1 cellular context compared by ENCODE assay signal in the genomic region with DNA sequence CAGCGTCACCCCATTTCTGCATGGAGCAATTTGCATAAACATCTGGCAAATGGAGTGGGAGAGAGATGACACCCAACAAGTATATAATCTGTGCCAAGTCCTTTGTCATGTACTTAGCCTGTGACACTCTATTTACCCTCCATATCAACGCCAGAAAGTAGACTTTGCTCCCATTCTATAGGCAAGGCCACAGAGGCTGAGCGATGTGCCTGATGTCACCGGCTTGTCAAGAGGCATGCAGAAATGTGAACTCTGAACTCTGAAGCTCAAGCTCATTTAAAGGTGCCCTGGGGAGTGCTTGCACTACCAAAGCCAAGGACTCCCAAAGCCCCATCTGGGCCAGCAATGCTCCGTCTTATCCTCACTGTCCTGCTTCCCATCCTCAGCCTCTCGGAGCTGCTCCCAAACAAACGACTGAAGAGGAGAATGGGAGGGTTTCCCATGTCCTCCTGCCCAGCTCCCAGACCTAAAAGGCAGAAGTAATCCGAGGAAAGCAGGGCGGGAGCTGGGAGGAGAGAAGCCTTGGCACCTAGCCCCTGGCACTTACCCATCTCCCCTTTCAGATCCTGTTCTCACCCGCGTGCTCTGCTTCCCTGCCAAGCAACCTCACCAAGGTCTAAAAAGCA.
A peak's percentile ranks its signal among the peaks of the same experiment; 100 is the strongest.
TF ChIP-seq lines count a peak whose summit lies in the region.

No MANE protein-coding gene starts in this region.

TF ChIP-seq in HepG2, 621 proteins besides CTCF, POLR2A, EP300 and RAD21 (continued from another document and continues in another):
- TF ChIP-seq, protein P1, sequence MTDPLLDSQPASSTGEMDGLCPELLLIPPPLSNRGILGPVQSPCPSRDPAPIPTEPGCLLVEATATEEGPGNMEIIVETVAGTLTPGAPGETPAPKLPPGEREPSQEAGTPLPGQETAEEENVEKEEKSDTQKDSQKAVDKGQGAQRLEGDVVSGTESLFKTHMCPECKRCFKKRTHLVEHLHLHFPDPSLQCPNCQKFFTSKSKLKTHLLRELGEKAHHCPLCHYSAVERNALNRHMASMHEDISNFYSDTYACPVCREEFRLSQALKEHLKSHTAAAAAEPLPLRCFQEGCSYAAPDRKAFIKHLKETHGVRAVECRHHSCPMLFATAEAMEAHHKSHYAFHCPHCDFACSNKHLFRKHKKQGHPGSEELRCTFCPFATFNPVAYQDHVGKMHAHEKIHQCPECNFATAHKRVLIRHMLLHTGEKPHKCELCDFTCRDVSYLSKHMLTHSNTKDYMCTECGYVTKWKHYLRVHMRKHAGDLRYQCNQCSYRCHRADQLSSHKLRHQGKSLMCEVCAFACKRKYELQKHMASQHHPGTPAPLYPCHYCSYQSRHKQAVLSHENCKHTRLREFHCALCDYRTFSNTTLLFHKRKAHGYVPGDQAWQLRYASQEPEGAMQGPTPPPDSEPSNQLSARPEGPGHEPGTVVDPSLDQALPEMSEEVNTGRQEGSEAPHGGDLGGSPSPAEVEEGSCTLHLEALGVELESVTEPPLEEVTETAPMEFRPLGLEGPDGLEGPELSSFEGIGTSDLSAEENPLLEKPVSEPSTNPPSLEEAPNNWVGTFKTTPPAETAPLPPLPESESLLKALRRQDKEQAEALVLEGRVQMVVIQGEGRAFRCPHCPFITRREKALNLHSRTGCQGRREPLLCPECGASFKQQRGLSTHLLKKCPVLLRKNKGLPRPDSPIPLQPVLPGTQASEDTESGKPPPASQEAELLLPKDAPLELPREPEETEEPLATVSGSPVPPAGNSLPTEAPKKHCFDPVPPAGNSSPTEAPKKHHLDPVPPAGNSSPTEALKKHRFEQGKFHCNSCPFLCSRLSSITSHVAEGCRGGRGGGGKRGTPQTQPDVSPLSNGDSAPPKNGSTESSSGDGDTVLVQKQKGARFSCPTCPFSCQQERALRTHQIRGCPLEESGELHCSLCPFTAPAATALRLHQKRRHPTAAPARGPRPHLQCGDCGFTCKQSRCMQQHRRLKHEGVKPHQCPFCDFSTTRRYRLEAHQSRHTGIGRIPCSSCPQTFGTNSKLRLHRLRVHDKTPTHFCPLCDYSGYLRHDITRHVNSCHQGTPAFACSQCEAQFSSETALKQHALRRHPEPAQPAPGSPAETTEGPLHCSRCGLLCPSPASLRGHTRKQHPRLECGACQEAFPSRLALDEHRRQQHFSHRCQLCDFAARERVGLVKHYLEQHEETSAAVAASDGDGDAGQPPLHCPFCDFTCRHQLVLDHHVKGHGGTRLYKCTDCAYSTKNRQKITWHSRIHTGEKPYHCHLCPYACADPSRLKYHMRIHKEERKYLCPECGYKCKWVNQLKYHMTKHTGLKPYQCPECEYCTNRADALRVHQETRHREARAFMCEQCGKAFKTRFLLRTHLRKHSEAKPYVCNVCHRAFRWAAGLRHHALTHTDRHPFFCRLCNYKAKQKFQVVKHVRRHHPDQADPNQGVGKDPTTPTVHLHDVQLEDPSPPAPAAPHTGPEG (CRISPR knock-in tag; IDR thresholded peaks at IDR 0.05), result no peak
- no peak for TF ChIP-seq NFE2 (CRISPR knock-in tag; IDR thresholded peaks at IDR 0.05)
- TF ChIP-seq ZNF564 (CRISPR knock-in tag; IDR thresholded peaks at IDR 0.05), result no peak
- no peak for TF ChIP-seq SIN3B (IDR thresholded peaks at IDR 0.05; ENCODE audit: low read length)
- 0 out of 2 replicates have a peak, but pooled peaks have one; percentile 22 for TF ChIP-seq RBFOX2 (IDR thresholded peaks at IDR 0.05; ENCODE audit: low read depth, low read length)
- no peak for TF ChIP-seq ISX (CRISPR knock-in tag; conservative IDR thresholded peaks at IDR 0.05)
- no peak for TF ChIP-seq PAX8 (CRISPR knock-in tag; IDR thresholded peaks at IDR 0.05; ENCODE audit: borderline replicate concordance)
- TF ChIP-seq ZNF749 (CRISPR knock-in tag; IDR thresholded peaks at IDR 0.05; ENCODE audit: borderline replicate concordance), result no peak
- peak; percentile 51; the same call in 1 of the 2 replicates for TF ChIP-seq MTA1 (CRISPR knock-in tag; IDR thresholded peaks at IDR 0.05; ENCODE audit: borderline replicate concordance)
- TF ChIP-seq ZNF124 (CRISPR knock-in tag; IDR thresholded peaks at IDR 0.05), result no peak; the same call in 1 of the 2 replicates
- TF ChIP-seq, protein P2, sequence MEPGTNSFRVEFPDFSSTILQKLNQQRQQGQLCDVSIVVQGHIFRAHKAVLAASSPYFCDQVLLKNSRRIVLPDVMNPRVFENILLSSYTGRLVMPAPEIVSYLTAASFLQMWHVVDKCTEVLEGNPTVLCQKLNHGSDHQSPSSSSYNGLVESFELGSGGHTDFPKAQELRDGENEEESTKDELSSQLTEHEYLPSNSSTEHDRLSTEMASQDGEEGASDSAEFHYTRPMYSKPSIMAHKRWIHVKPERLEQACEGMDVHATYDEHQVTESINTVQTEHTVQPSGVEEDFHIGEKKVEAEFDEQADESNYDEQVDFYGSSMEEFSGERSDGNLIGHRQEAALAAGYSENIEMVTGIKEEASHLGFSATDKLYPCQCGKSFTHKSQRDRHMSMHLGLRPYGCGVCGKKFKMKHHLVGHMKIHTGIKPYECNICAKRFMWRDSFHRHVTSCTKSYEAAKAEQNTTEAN (CRISPR knock-in tag; conservative IDR thresholded peaks at IDR 0.05), result peak; percentile 81
- no peak for TF ChIP-seq PCBP2 (optimal IDR thresholded peaks at IDR 0.05; ENCODE audit: low read depth, low read length, poor library complexity, severe bottlenecking)
- TF ChIP-seq, protein P3, sequence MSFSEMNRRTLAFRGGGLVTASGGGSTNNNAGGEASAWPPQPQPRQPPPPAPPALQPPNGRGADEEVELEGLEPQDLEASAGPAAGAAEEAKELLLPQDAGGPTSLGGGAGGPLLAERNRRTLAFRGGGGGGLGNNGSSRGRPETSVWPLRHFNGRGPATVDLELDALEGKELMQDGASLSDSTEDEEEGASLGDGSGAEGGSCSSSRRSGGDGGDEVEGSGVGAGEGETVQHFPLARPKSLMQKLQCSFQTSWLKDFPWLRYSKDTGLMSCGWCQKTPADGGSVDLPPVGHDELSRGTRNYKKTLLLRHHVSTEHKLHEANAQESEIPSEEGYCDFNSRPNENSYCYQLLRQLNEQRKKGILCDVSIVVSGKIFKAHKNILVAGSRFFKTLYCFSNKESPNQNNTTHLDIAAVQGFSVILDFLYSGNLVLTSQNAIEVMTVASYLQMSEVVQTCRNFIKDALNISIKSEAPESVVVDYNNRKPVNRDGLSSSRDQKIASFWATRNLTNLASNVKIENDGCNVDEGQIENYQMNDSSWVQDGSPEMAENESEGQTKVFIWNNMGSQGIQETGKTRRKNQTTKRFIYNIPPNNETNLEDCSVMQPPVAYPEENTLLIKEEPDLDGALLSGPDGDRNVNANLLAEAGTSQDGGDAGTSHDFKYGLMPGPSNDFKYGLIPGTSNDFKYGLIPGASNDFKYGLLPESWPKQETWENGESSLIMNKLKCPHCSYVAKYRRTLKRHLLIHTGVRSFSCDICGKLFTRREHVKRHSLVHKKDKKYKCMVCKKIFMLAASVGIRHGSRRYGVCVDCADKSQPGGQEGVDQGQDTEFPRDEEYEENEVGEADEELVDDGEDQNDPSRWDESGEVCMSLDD (CRISPR knock-in tag; IDR thresholded peaks at IDR 0.05; ENCODE audit: borderline replicate concordance), result no peak
- peak; percentile 85 for TF ChIP-seq IRF2 (CRISPR knock-in tag; IDR thresholded peaks at IDR 0.05)
- TF ChIP-seq ZNF776 (CRISPR knock-in tag; IDR thresholded peaks at IDR 0.05), result no peak
- TF ChIP-seq NR3C1 (CRISPR knock-in tag; IDR thresholded peaks at IDR 0.05), result no peak
- no peak for TF ChIP-seq HNRNPK (IDR thresholded peaks at IDR 0.05; ENCODE audit: low read depth, low read length, poor library complexity, severe bottlenecking)
- TF ChIP-seq ZNF160 (CRISPR knock-in tag; IDR thresholded peaks at IDR 0.05), result 0 out of 2 replicates have a peak, but pooled peaks have one; percentile 42
- TF ChIP-seq FLYWCH1 (CRISPR knock-in tag; IDR thresholded peaks at IDR 0.05), result no peak
- TF ChIP-seq ZNF260 (CRISPR knock-in tag; IDR thresholded peaks at IDR 0.05; ENCODE audit: borderline replicate concordance, low read depth), result no peak
- no peak for TF ChIP-seq KDM4B (CRISPR knock-in tag; IDR thresholded peaks at IDR 0.05)
- peak; percentile 63 for TF ChIP-seq DMAP1 (CRISPR knock-in tag; IDR thresholded peaks at IDR 0.05)
- no peak for TF ChIP-seq ZFP1 (CRISPR knock-in tag; IDR thresholded peaks at IDR 0.05)
- TF ChIP-seq, protein P4, sequence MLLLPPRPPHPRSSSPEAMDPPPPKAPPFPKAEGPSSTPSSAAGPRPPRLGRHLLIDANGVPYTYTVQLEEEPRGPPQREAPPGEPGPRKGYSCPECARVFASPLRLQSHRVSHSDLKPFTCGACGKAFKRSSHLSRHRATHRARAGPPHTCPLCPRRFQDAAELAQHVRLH (CRISPR knock-in tag; IDR thresholded peaks at IDR 0.05; ENCODE audit: borderline replicate concordance, low read depth), result peak; percentile 79; the same call in 1 of the 2 replicates
- TF ChIP-seq CC2D1A (CRISPR knock-in tag; IDR thresholded peaks at IDR 0.05), result no peak
- no peak for TF ChIP-seq TEAD2 (CRISPR knock-in tag; IDR thresholded peaks at IDR 0.05)
- no peak for TF ChIP-seq ZNF619 (CRISPR knock-in tag; IDR thresholded peaks at IDR 0.05)
- TF ChIP-seq TBX3 (IDR thresholded peaks at IDR 0.05; ENCODE audit: borderline replicate concordance), result 0 out of 2 replicates have a peak, but pooled peaks have one; percentile 10
- TF ChIP-seq NFIB (CRISPR knock-in tag; IDR thresholded peaks at IDR 0.05; ENCODE audit: borderline replicate concordance), result no peak
- TF ChIP-seq NR2C2 (CRISPR knock-in tag; IDR thresholded peaks at IDR 0.05; ENCODE audit: borderline replicate concordance), result peak; percentile 89
- no peak for TF ChIP-seq SMARCE1 (IDR thresholded peaks at IDR 0.05; ENCODE audit: borderline replicate concordance)
- TF ChIP-seq TMF1 (CRISPR knock-in tag; IDR thresholded peaks at IDR 0.05; ENCODE audit: low read depth), result peak; percentile 57; the same call in 1 of the 2 replicates
- TF ChIP-seq MED1 (CRISPR knock-in tag; IDR thresholded peaks at IDR 0.05), result peak; percentile 89
- no peak for TF ChIP-seq ZNF296 (CRISPR knock-in tag; conservative IDR thresholded peaks at IDR 0.05)
- no peak for TF ChIP-seq ZFP41 (CRISPR knock-in tag; IDR thresholded peaks at IDR 0.05; ENCODE audit: borderline replicate concordance)
- peak; percentile 92 for TF ChIP-seq ZNF264 (CRISPR knock-in tag; IDR thresholded peaks at IDR 0.05)
- no peak for TF ChIP-seq HDAC6 (IDR thresholded peaks at IDR 0.05; ENCODE audit: low read depth, low read length)
- TF ChIP-seq TBL1XR1 (IDR thresholded peaks at IDR 0.05; ENCODE audit: borderline replicate concordance, low read length, partially characterized antibody), result no peak
- TF ChIP-seq ZNF484 (CRISPR knock-in tag; IDR thresholded peaks at IDR 0.05; ENCODE audit: borderline replicate concordance, low read depth), result no peak
- TF ChIP-seq U2AF2 (IDR thresholded peaks at IDR 0.05; ENCODE audit: low read depth, low read length), result no peak
- TF ChIP-seq, protein P5, sequence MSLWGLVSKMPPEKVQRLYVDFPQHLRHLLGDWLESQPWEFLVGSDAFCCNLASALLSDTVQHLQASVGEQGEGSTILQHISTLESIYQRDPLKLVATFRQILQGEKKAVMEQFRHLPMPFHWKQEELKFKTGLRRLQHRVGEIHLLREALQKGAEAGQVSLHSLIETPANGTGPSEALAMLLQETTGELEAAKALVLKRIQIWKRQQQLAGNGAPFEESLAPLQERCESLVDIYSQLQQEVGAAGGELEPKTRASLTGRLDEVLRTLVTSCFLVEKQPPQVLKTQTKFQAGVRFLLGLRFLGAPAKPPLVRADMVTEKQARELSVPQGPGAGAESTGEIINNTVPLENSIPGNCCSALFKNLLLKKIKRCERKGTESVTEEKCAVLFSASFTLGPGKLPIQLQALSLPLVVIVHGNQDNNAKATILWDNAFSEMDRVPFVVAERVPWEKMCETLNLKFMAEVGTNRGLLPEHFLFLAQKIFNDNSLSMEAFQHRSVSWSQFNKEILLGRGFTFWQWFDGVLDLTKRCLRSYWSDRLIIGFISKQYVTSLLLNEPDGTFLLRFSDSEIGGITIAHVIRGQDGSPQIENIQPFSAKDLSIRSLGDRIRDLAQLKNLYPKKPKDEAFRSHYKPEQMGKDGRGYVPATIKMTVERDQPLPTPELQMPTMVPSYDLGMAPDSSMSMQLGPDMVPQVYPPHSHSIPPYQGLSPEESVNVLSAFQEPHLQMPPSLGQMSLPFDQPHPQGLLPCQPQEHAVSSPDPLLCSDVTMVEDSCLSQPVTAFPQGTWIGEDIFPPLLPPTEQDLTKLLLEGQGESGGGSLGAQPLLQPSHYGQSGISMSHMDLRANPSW (CRISPR knock-in tag; IDR thresholded peaks at IDR 0.05; ENCODE audit: borderline replicate concordance), result no peak
- TF ChIP-seq RAD51 (IDR thresholded peaks at IDR 0.05; ENCODE audit: borderline replicate concordance), result no peak
- TF ChIP-seq, protein P6, sequence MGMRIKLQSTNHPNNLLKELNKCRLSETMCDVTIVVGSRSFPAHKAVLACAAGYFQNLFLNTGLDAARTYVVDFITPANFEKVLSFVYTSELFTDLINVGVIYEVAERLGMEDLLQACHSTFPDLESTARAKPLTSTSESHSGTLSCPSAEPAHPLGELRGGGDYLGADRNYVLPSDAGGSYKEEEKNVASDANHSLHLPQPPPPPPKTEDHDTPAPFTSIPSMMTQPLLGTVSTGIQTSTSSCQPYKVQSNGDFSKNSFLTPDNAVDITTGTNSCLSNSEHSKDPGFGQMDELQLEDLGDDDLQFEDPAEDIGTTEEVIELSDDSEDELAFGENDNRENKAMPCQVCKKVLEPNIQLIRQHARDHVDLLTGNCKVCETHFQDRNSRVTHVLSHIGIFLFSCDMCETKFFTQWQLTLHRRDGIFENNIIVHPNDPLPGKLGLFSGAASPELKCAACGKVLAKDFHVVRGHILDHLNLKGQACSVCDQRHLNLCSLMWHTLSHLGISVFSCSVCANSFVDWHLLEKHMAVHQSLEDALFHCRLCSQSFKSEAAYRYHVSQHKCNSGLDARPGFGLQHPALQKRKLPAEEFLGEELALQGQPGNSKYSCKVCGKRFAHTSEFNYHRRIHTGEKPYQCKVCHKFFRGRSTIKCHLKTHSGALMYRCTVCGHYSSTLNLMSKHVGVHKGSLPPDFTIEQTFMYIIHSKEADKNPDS (CRISPR knock-in tag; IDR thresholded peaks at IDR 0.05), result 0 out of 2 replicates have a peak, but pooled peaks have one; percentile 42
- TF ChIP-seq, protein P7, sequence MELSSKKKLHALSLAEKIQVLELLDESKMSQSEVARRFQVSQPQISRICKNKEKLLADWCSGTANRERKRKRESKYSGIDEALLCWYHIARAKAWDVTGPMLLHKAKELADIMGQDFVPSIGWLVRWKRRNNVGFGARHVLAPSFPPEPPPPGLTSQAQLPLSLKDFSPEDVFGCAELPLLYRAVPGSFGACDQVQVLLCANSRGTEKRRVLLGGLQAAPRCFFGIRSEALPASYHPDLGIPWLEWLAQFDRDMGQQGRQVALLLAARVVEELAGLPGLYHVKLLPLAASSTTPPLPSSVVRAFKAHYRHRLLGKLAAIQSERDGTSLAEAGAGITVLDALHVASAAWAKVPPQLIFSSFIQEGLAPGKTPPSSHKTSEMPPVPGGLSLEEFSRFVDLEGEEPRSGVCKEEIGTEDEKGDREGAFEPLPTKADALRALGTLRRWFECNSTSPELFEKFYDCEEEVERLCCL (CRISPR knock-in tag; IDR thresholded peaks at IDR 0.05; ENCODE audit: borderline replicate concordance), result no peak
- no peak for TF ChIP-seq NFYC (CRISPR knock-in tag; IDR thresholded peaks at IDR 0.05)
- no peak for TF ChIP-seq NCOA5 (CRISPR knock-in tag; IDR thresholded peaks at IDR 0.05)
- TF ChIP-seq, protein P8, sequence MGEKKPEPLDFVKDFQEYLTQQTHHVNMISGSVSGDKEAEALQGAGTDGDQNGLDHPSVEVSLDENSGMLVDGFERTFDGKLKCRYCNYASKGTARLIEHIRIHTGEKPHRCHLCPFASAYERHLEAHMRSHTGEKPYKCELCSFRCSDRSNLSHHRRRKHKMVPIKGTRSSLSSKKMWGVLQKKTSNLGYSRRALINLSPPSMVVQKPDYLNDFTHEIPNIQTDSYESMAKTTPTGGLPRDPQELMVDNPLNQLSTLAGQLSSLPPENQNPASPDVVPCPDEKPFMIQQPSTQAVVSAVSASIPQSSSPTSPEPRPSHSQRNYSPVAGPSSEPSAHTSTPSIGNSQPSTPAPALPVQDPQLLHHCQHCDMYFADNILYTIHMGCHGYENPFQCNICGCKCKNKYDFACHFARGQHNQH (CRISPR knock-in tag; IDR thresholded peaks at IDR 0.05), result peak; percentile 72; the same call in 1 of the 2 replicates
